Comparison of ENCODE assay signal across 13 cellular contexts in the genomic region with DNA sequence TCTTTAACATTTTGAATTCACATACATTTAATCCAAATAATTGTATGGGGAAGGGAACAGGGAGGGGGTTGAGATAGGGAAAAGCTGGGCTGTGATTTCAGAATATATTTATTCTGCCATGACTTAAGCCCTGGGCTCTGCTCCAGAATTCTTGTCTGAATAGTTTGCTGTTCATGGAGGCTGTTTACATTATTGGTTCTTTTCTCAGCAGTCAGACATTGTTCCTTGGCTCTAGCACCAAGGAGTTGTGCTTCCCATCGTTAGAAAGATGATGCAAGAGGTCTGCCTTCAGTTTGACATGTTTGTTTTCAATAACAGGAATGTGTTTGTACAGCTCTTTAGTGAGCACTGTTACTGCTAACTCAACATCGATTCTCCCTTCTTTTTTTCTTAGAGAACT.
DNase-seq lines count a peak whose midpoint lies in the region; ATAC-seq, FAIRE-seq and TF ChIP-seq lines count a peak whose summit lies in the region.
"Had no signal": no experiment of that assay in that cellular context is flagged by ENCODE, and none has a peak within 500 bp of the region (broad histone marks: within the 10 kb centered on the region; RNA-seq: fewer than 3 reads in every experiment).

No MANE protein-coding gene starts in this region.

- H3K4me1 ChIP-seq in stomach = peaks cover 6 to 25% (median 8%) of the 10 kb centered on the region in 4 donors
- peaks cover 0 to 5% (median 0%) of the 10 kb centered on the region in 6 donors for H3K4me1 ChIP-seq in spleen

- intact Hi-C loops in stomach (cut with DNase I; ENCODE audit: low total_unique reads) (no loop called here), spleen (cut with DNase I; ENCODE audit: low total_unique reads) (no loop called here)

- ATAC-seq in GM18907 (IDR thresholded peaks at IDR 0.05; ENCODE audit: unreplicated experiment) = no peak

- TF ChIP-seq POLR2A in stomach (IDR thresholded peaks at IDR 0.05) (no peak), spleen (IDR thresholded peaks at IDR 0.05) (no peak)

- 8 to 28% (median 12%) methylated on average over 2 of the region's 2 CpGs for WGBS in stomach, 5 donors
- 46 to 75% (median 52%) methylated on average over 2 of the region's 2 CpGs for WGBS in spleen, 5 donors

- TF ChIP-seq CTCF in astrocyte of the spinal cord (IDR thresholded peaks at IDR 0.05; ENCODE audit: low read depth, low read length) = no peak
- TF ChIP-seq CTCF in stomach (IDR thresholded peaks at IDR 0.05) = no peak
- no peak for TF ChIP-seq CTCF in spleen (IDR thresholded peaks at IDR 0.05 in 8 of 11, conservative IDR thresholded peaks at IDR 0.05 in 3 of 11)

- H3K36me3 ChIP-seq in stomach = no peaks in the 10 kb centered on the region
- no peaks in the 10 kb centered on the region for H3K36me3 ChIP-seq in spleen

- no peak overlapping the region for H3K4me3 ChIP-seq in astrocyte of the spinal cord (ENCODE audit: low read depth, low read length)
- no peak overlapping the region for H3K4me3 ChIP-seq in stomach
- H3K4me3 ChIP-seq in spleen = no peak overlapping the region

- H3K9me3 ChIP-seq in stomach (peaks cover 0 to 7% (median 0%) of the 10 kb centered on the region in 4 donors), spleen (peaks cover 0 to 4% (median 0%) of the 10 kb centered on the region in 8 donors)

- peak; percentile 36 for TF ChIP-seq EP300 in stomach (IDR thresholded peaks at IDR 0.05)

- DNase-seq in GM04504 (ENCODE audit: low read depth) (peak; percentile 90), astrocyte of the spinal cord (ENCODE audit: low read depth, low spot score) (peak; percentile 94), hepatic stellate cell (ENCODE audit: low spot score) (peak; percentile 82), stomach (peak; percentile 36), spleen (no peak), RCC 7860 (ENCODE audit: low spot score) (no peak), NCI-H524 treated with DMSO at 0.1 percent for 48 hours (lab: John Stamatoyannopoulos, UW) (no peak)
- DNase-seq: activated CD4-positive, alpha-beta T cell treated with anti-CD3 and anti-CD28 coated beads for 48 hours; activated gamma-delta T cell; DND-41; kidney glomerular epithelial cell had no signal

- in situ Hi-C loops in astrocyte of the spinal cord (cut with HindIII; ENCODE audit: low sequenced_read_pairs) = no loop called here

- no peak for FAIRE-seq in RCC 7860 (lab: Jason Lieb, UNC)

- H3K27ac ChIP-seq in stomach = peak overlapping the region in 4 of 5 donors; percentile 16 to 65 (median 36)
- no peak overlapping the region for H3K27ac ChIP-seq in spleen
- H3K27ac ChIP-seq: KMS-11 had no signal

- H3K27me3 ChIP-seq in stomach = no peaks in the 10 kb centered on the region
- H3K27me3 ChIP-seq in spleen (replicated peaks in 1 of 7) = no peaks in the 10 kb centered on the region

Comparison
In these comparisons a context has a peak if more than half of its experiments do, and no peak if none do; other contexts are left out.
1. DNase-seq: peak in GM04504 (single experiment), astrocyte of the spinal cord (single experiment), hepatic stellate cell (single experiment) and stomach (single experiment); none in spleen (single experiment), RCC 7860 (single experiment) and NCI-H524 treated with DMSO at 0.1 percent for 48 hours (single experiment).
2. H3K27ac ChIP-seq: peak in stomach (4 of 5); none in spleen (0 of 8).